In genomic region chr20:54063998-54064676, GRCh38 we compare ENCODE assay signal across 11 cellular contexts. TPM values are rescaled to one million over a fixed set of nuclear protein-coding genes. Genes with fewer than 3 reads are reported as not detected.
DNase-seq lines count a peak whose midpoint lies in the region; ATAC-seq and TF ChIP-seq lines count a peak whose summit lies in the region.
"Had no signal": no experiment of that assay in that cellular context is flagged by ENCODE, and none has a peak within 500 bp of the region (broad histone marks: within the 10 kb centered on the region; RNA-seq: fewer than 3 reads in every experiment).

No MANE protein-coding gene starts in this region.

- H3K4me1 ChIP-seq in neuronal stem cell (ENCODE audit: control insufficient read depth in 2 of 2, insufficient read depth in 1 of 2, low read depth in 1 of 2, low read length in 2 of 2) = peaks cover 2% of the 10 kb centered on the region in 2 donors

- H4K8ac ChIP-seq in neuronal stem cell (ENCODE audit: low read depth, low read length) = no peak overlapping the region

- no peaks in the 10 kb centered on the region for H3K79me1 ChIP-seq in neuronal stem cell (ENCODE audit: low read depth, low read length)

- H2BK12ac ChIP-seq in neuronal stem cell (ENCODE audit: low read length) = no peak overlapping the region

- H3K18ac ChIP-seq in neuronal stem cell (ENCODE audit: low read length) = no peak overlapping the region

- no peak overlapping the region for H3K9ac ChIP-seq in neuronal stem cell (ENCODE audit: low read depth, low read length, poor library complexity)

- ATAC-seq in GM18511 (IDR thresholded peaks at IDR 0.05; ENCODE audit: unreplicated experiment) = peak; percentile 48
- peak; percentile 41 for ATAC-seq in HG02571 (IDR thresholded peaks at IDR 0.05; ENCODE audit: unreplicated experiment)
- no peak for ATAC-seq in GM21526 (IDR thresholded peaks at IDR 0.05; ENCODE audit: low FRiP score, unreplicated experiment)
- ATAC-seq: left colon, pancreas had no signal

- H2AK5ac ChIP-seq in neuronal stem cell (ENCODE audit: low read depth, low read length) = peak overlapping the region; percentile 17

- H3K4me2 ChIP-seq in neuronal stem cell (ENCODE audit: insufficient read depth, low read length, poor library complexity, severe bottlenecking) = no peak overlapping the region

- H3K4ac ChIP-seq in neuronal stem cell (ENCODE audit: low read length) = no peak overlapping the region

- no peak overlapping the region for H3K27ac ChIP-seq in neuronal stem cell (replicated peaks; ENCODE audit: low read length)
- H3K27ac ChIP-seq: pancreas had no signal

- peak; percentile 77 for DNase-seq in activated CD8-positive, alpha-beta memory T cell treated with anti-CD3 and anti-CD28 coated beads, Interleukin-2, amount 50 U/mL, for 48 hours
- no peak for DNase-seq in neuronal stem cell (ENCODE audit: low spot score)
- DNase-seq in NCI-H1930 (lab: John Stamatoyannopoulos, UW) = no peak
- DNase-seq in NCI-H524 treated with DMSO at 0.1 percent for 48 hours (lab: John Stamatoyannopoulos, UW) = no peak
- DNase-seq in mesothelial cell of epicardium (ENCODE audit: low spot score in 2 of 2, unreplicated experiment in 2 of 2) = no peak
- DNase-seq: left colon, pancreas had no signal

- H2BK120ac ChIP-seq in neuronal stem cell (ENCODE audit: low read depth, low read length) = no peak overlapping the region

- no peaks in the 10 kb centered on the region for H3K36me3 ChIP-seq in neuronal stem cell (replicated peaks in 1 of 2; ENCODE audit: control insufficient read depth in 2 of 2, insufficient read depth in 2 of 2, low read length in 2 of 2)
- H3K36me3 ChIP-seq: pancreas had no signal

- TF ChIP-seq CTCF in mesothelial cell of epicardium (IDR thresholded peaks at IDR 0.05; ENCODE audit: unreplicated experiment) = no peak

- no peaks in the 10 kb centered on the region for H3K9me3 ChIP-seq in neuronal stem cell (replicated peaks in 1 of 2; ENCODE audit: control insufficient read depth in 2 of 2, insufficient read depth in 1 of 2, low read depth in 1 of 2, low read length in 2 of 2)
- H3K9me3 ChIP-seq: pancreas had no signal

- H3K4me3 ChIP-seq in neuronal stem cell (ENCODE audit: low read length in 2 of 2) = no peak overlapping the region
- H3K4me3 ChIP-seq: pancreas had no signal

- H4K91ac ChIP-seq in neuronal stem cell (ENCODE audit: low read depth, low read length, poor library complexity) = no peak overlapping the region

- H3K27me3 Mint-ChIP-seq in mesothelial cell of epicardium (ENCODE audit: low read depth) = peaks cover 7% of the 10 kb centered on the region

- H3K4me1 Mint-ChIP-seq in mesothelial cell of epicardium = peaks cover 5% of the 10 kb centered on the region

- H3K27me3 ChIP-seq in neuronal stem cell (ENCODE audit: control insufficient read depth in 3 of 3, insufficient read depth in 3 of 3, low read depth in 1 of 3, low read length in 3 of 3) = peaks cover 0 to 13% (median 0%) of the 10 kb centered on the region in 3 experiments
- H3K27me3 ChIP-seq: pancreas had no signal

- no peaks in the 10 kb centered on the region for H3K9me3 Mint-ChIP-seq in mesothelial cell of epicardium

- whole genome bisulfite sequencing in neuronal stem cell (ENCODE audit: extremely low coverage in 2 of 2, insufficient read length in 2 of 2, insufficient replicate concordance in 1 of 2), 2 donors = no CpG with 5 or more reads among the region's 11 CpGs

- H2BK5ac ChIP-seq in neuronal stem cell (ENCODE audit: low read length) = no peak overlapping the region

- no peak overlapping the region for H3K23ac ChIP-seq in neuronal stem cell (ENCODE audit: low read depth, low read length, poor library complexity)

- no peak overlapping the region for H3K14ac ChIP-seq in neuronal stem cell (ENCODE audit: low read length)

- H3K36me3 Mint-ChIP-seq in mesothelial cell of epicardium = no peaks in the 10 kb centered on the region

- no peak overlapping the region for H3K4me3 Mint-ChIP-seq in mesothelial cell of epicardium

- peak overlapping the region; percentile 38 for H2AFZ ChIP-seq in neuronal stem cell (ENCODE audit: low read length)

- H3K27ac Mint-ChIP-seq in mesothelial cell of epicardium = no peak overlapping the region

- no peak overlapping the region for H2BK15ac ChIP-seq in neuronal stem cell (ENCODE audit: low read length)

RNA-seq across cellular contexts. Expression of gene BCAS1, which starts 6.3 kb away (rescaled TPM):
- polyA plus RNA-seq in neuronal stem cell (2013, experiment 1 of 2) = 0.06 TPM
- 0.03 TPM for polyA plus RNA-seq in neuronal stem cell (2013, experiment 2 of 2)
- 0.18 to 0.20 TPM (median 0.20 TPM) in 3 replicates for total RNA-seq in mesothelial cell of epicardium
- polyA plus RNA-seq: fibroblast of lung had no signal
